In genomic region chr11:73170140-73170539, GRCh38 we compare ENCODE assay signal across 31 cellular contexts. TPM values are rescaled to one million over a fixed set of nuclear protein-coding genes. Genes with fewer than 3 reads are reported as not detected.
A peak's percentile ranks its signal among the peaks of the same experiment; 100 is the strongest.
DNase-seq lines count a peak whose midpoint lies in the region; ATAC-seq and TF ChIP-seq lines count a peak whose summit lies in the region.
"Had no signal": no experiment of that assay in that cellular context is flagged by ENCODE, and none has a peak within 500 bp of the region (broad histone marks: within the 10 kb centered on the region; RNA-seq: fewer than 3 reads in every experiment).

No MANE protein-coding gene starts in this region.

- no peaks in the 10 kb centered on the region for H4K20me1 ChIP-seq in SK-N-SH (ENCODE audit: insufficient read depth)

- H3K36me3 ChIP-seq in SK-N-SH (replicated peaks in 1 of 2; ENCODE audit: control insufficient read depth in 1 of 2, insufficient read depth in 2 of 2, low read length in 1 of 2) (no peaks in the 10 kb centered on the region), trophoblast cell (ENCODE audit: control insufficient read depth in 1 of 2, insufficient read depth in 2 of 2, low read length in 2 of 2) (no peaks in the 10 kb centered on the region)
- H3K36me3 ChIP-seq: sigmoid colon, SJCRH30, transverse colon had no signal

- H2BK120ac ChIP-seq in trophoblast cell (ENCODE audit: insufficient read depth, low read length, poor library complexity) = no peak overlapping the region

- H3K79me1 ChIP-seq in trophoblast cell (ENCODE audit: low read length) = no peaks in the 10 kb centered on the region

- H3K9me2 ChIP-seq in SK-N-SH = no peaks in the 10 kb centered on the region

- H3K23ac ChIP-seq in trophoblast cell (ENCODE audit: low read length) = no peak overlapping the region

- H2BK5ac ChIP-seq in trophoblast cell (ENCODE audit: low read depth, low read length, poor library complexity) = no peak overlapping the region

- WGBS in SK-N-SH (ENCODE audit: low lambda C conversion rate) = 86% methylated on average over 2 of the region's 2 CpGs
- WGBS in trophoblast cell (ENCODE audit: extremely low coverage, insufficient coverage, insufficient read length) = no CpG with 5 or more reads among the region's 2 CpGs

- no peak for TF ChIP-seq RAD21 in SK-N-SH (IDR thresholded peaks at IDR 0.05; ENCODE audit: low read length)

- H3K27ac ChIP-seq in SK-N-SH (ENCODE audit: low read depth in 2 of 2, low read length in 1 of 2) = no peak overlapping the region
- no peak overlapping the region for H3K27ac ChIP-seq in trophoblast cell (ENCODE audit: low read depth, low read length)
- H3K27ac ChIP-seq: body of pancreas, foreskin keratinocyte, hepatocyte, parathyroid adenoma, sigmoid colon, SJCRH30, transverse colon had no signal

- in situ Hi-C loops in SK-MEL-5 (cut with HindIII; ENCODE audit: low pct_unique_long_range_greater_than_20kb, low sequenced_read_pairs) = no loop called here
- in situ Hi-C loops in KBM-7 (cut with MboI; ENCODE audit: low pct_unique_long_range_greater_than_20kb, low sequenced_read_pairs) = loop anchor here (25.0 kb wide), 1 partner anchor 333 kb away; no protein-coding TSS in a partner anchor

- ATAC-seq in SK-N-SH treated with all-trans-retinoic acid at 6 μM for 48 hours = peak; percentile 46
- ATAC-seq: body of pancreas; CD8-positive, alpha-beta T cell; esophagus mucosa; foreskin keratinocyte; mucosa of descending colon had no signal

- H2AFZ ChIP-seq in SK-N-SH (ENCODE audit: low read depth) = no peak overlapping the region
- no peak overlapping the region for H2AFZ ChIP-seq in trophoblast cell (ENCODE audit: insufficient read depth, low read length, poor library complexity)
- H2AFZ ChIP-seq: hepatocyte, parathyroid adenoma had no signal

- TF ChIP-seq EP300 in SK-N-SH (IDR thresholded peaks at IDR 0.05; ENCODE audit: borderline replicate concordance in 1 of 2, low read depth in 1 of 2, low read length in 1 of 2) = no peak

- H3F3A ChIP-seq in SK-N-SH (replicated peaks; ENCODE audit: insufficient read depth) = no peaks in the 10 kb centered on the region

- no peak overlapping the region for H4K91ac ChIP-seq in trophoblast cell (ENCODE audit: low read depth, low read length)

- no peak overlapping the region for H3K4me3 ChIP-seq in SK-N-SH (ENCODE audit: low read depth in 2 of 2, low read length in 1 of 2)
- H3K4me3 ChIP-seq in trophoblast cell (ENCODE audit: low read depth, low read length) = no peak overlapping the region
- H3K4me3 ChIP-seq: body of pancreas, hepatocyte, mucosa of descending colon, sigmoid colon, SJCRH30, transverse colon had no signal

- no peak overlapping the region for H3K4ac ChIP-seq in trophoblast cell (ENCODE audit: low read depth, low read length)

- H3K18ac ChIP-seq in trophoblast cell (ENCODE audit: low read length) = no peak overlapping the region

- peaks cover 0 to 4% of the 10 kb centered on the region in 2 experiments; a peak in 1 of 4 replicates for H3K4me1 ChIP-seq in SK-N-SH (ENCODE audit: control insufficient read depth in 1 of 2, insufficient read depth in 2 of 2, low read depth in 1 of 2, low read length in 1 of 2)
- peaks cover 8 to 11% of the 10 kb centered on the region in 2 experiments for H3K4me1 ChIP-seq in trophoblast cell (ENCODE audit: control insufficient read depth in 1 of 2, insufficient read depth in 2 of 2, low read length in 2 of 2)
- H3K4me1 ChIP-seq: foreskin keratinocyte, parathyroid adenoma, sigmoid colon, SJCRH30, transverse colon had no signal

- DNase-seq in SK-N-SH = no peak
- peak; percentile 15 for DNase-seq in SK-MEL-5 (ENCODE audit: low read depth, low spot score)
- DNase-seq in trophoblast cell = peak; percentile 80 to 82
- no peak for DNase-seq in NCI-H2227 treated with DMSO at 0.1 percent for 48 hours (lab: John Stamatoyannopoulos, UW)
- no peak for DNase-seq in KBM-7
- no peak for DNase-seq in ecto neural progenitor cell (ENCODE audit: low spot score)
- DNase-seq: 8988T; activated gamma-delta T cell; activated T-cell treated with anti-CD3 and anti-CD28 coated beads, Interleukin-2, amount 50 U/mL, for 1 hour; body of pancreas; CD8-positive, alpha-beta T cell; DMS153; effector memory CD4-positive, alpha-beta T cell; foreskin keratinocyte; GF-D8; GOT3; NCI-H1105; NCI-H1930; NCI-H748 treated with DMSO at 0.1 percent for 48 hours; nephron progenitor cell; SJCRH30; transverse colon had no signal

- H4K12ac ChIP-seq in trophoblast cell (ENCODE audit: low read depth, low read length) = no peak overlapping the region

- H2BK12ac ChIP-seq in trophoblast cell (ENCODE audit: low read length) = no peak overlapping the region

- POLR2A ChIA-PET in SK-N-SH (lab: Yijun Ruan, JAX) = interaction anchor here (0.6 kb wide), 1 partner anchor 532 kb away, joined by 5 read pairs; no protein-coding TSS in a partner anchor

- no peak overlapping the region for H3K4me2 ChIP-seq in SK-N-SH
- no peak overlapping the region for H3K4me2 ChIP-seq in trophoblast cell (ENCODE audit: low read length)
- H3K4me2 ChIP-seq: hepatocyte had no signal

- no peak overlapping the region for H2AK5ac ChIP-seq in trophoblast cell (ENCODE audit: low read length)

- H4K8ac ChIP-seq in trophoblast cell (ENCODE audit: low read depth, low read length) = no peak overlapping the region

- no peak overlapping the region for H3K14ac ChIP-seq in trophoblast cell (ENCODE audit: low read length)

- no peaks in the 10 kb centered on the region for H3K9me3 ChIP-seq in SK-N-SH
- no peaks in the 10 kb centered on the region for H3K9me3 ChIP-seq in trophoblast cell (ENCODE audit: insufficient read depth, low read depth, low read length)
- H3K9me3 ChIP-seq: body of pancreas, mucosa of descending colon, sigmoid colon, SJCRH30, transverse colon had no signal

- H3K27me3 ChIP-seq in SK-N-SH (ENCODE audit: insufficient read depth) (no peaks in the 10 kb centered on the region), trophoblast cell (ENCODE audit: insufficient read depth, low read length) (no peaks in the 10 kb centered on the region)
- H3K27me3 ChIP-seq: body of pancreas, foreskin keratinocyte, hepatocyte, sigmoid colon, SJCRH30, transverse colon had no signal

- H3K79me2 ChIP-seq in SK-N-SH (ENCODE audit: insufficient read depth) (no peaks in the 10 kb centered on the region), trophoblast cell (ENCODE audit: control insufficient read depth, insufficient read depth, low read length, poor library complexity) (no peaks in the 10 kb centered on the region)
- H3K79me2 ChIP-seq: hepatocyte, parathyroid adenoma had no signal

- CTCF ChIA-PET in SK-N-SH (lab: Yijun Ruan, JAX) = interaction anchor here (4.9 kb wide), 1 partner anchor 8 kb away, joined by 30 read pairs; no protein-coding TSS in a partner anchor

- no peak for TF ChIP-seq CTCF in SK-N-SH (IDR thresholded peaks at IDR 0.05)
- TF ChIP-seq CTCF in GM12872 (IDR thresholded peaks at IDR 0.05; ENCODE audit: insufficient read depth, low read depth, low read length) = peak; percentile 19; the same call in 1 of the 3 replicates

- H3K9ac ChIP-seq in SK-N-SH = no peak overlapping the region
- no peak overlapping the region for H3K9ac ChIP-seq in trophoblast cell (ENCODE audit: low read length)
- H3K9ac ChIP-seq: parathyroid adenoma had no signal

TF ChIP-seq in SK-N-SH, 30 proteins besides CTCF, POLR2A, EP300 and RAD21 (continues in another document):
- TF ChIP-seq GATA2 (CRISPR knock-in tag; IDR thresholded peaks at IDR 0.05) (no peak), MEF2A (IDR thresholded peaks at IDR 0.05; ENCODE audit: borderline replicate concordance, low read depth) (no peak), RFX5 (IDR thresholded peaks at IDR 0.05; ENCODE audit: low read length) (no peak), ELF1 (IDR thresholded peaks at IDR 0.05) (no peak), FOXM1 (IDR thresholded peaks at IDR 0.05; ENCODE audit: low read depth) (no peak), MAX (IDR thresholded peaks at IDR 0.05; ENCODE audit: low read depth) (no peak), FOSL2 (IDR thresholded peaks at IDR 0.05; ENCODE audit: borderline replicate concordance, low read depth) (no peak), RXRA (IDR thresholded peaks at IDR 0.05; ENCODE audit: borderline replicate concordance, low read depth) (no peak), IRF3 (IDR thresholded peaks at IDR 0.05; ENCODE audit: low read depth, low read length) (no peak), GABPA (IDR thresholded peaks at IDR 0.05; ENCODE audit: low read depth) (no peak)

RNA-seq across cellular contexts. Expression of gene FCHSD2, which starts 28.0 kb away (rescaled TPM):
- 10.4 and 12.7 TPM in 2 replicates for polyA plus RNA-seq in SK-N-SH (2012; rRNA removed)
- 13.0 and 13.2 TPM in 2 replicates for polyA plus RNA-seq in SK-N-SH (2012; cell fraction: cytosol; rRNA removed)
- 11.8 and 20.3 TPM in 2 replicates for polyA plus RNA-seq in SK-N-SH (2012; cell fraction: nucleus; rRNA removed)
- total RNA-seq in SK-MEL-5 (2014; rRNA removed; shearing (Covaris generic)) = 7.8 and 8.2 TPM in 2 replicates
- polyA plus RNA-seq in SK-MEL-5 (2015; cell fraction: cytosol; rRNA removed) = 19.8 and 30.3 TPM in 2 replicates
- 25.1 and 28.9 TPM in 2 replicates for polyA plus RNA-seq in SK-MEL-5 (2015; cell fraction: nucleus; rRNA removed)
- polyA plus RNA-seq in trophoblast cell (2013) = 6.4 and 8.1 TPM in 2 replicates

RNA-seq across cellular contexts. Expression of gene P2RY2, which starts 47.9 kb away (rescaled TPM):
- polyA plus RNA-seq in SK-N-SH (2012; rRNA removed) = 0.12 and 0.13 TPM in 2 replicates
- polyA plus RNA-seq in SK-N-SH (2012; cell fraction: cytosol; rRNA removed) = 0.05 and 0.07 TPM in 2 replicates
- polyA plus RNA-seq in SK-N-SH (2012; cell fraction: nucleus; rRNA removed) = 0.02 and 0.14 TPM in 2 replicates
- 0.05 TPM in 1 of 2 replicates, not detected in the other for total RNA-seq in SK-MEL-5 (2014; rRNA removed; shearing (Covaris generic))
- 0.06 and 0.48 TPM in 2 replicates for polyA plus RNA-seq in SK-MEL-5 (2015; cell fraction: cytosol; rRNA removed)
- polyA plus RNA-seq in SK-MEL-5 (2015; cell fraction: nucleus; rRNA removed) = 0.16 TPM in 1 of 2 replicates, not detected in the other
- polyA plus RNA-seq in trophoblast cell (2013) = 4.4 and 4.6 TPM in 2 replicates
- total RNA-seq: CD8-positive, alpha-beta T cell; LHCN-M2; SJCRH30; T-helper 1 cell treated with Interleukin-12 subunit alpha and Interleukin-12 subunit beta and Interleukin-4 antibody, amounts not matched to agents 30 ng/mL and 1 ng/mL, for 36 hours had no signal

Comparison
In these comparisons a context has a peak if more than half of its experiments do, and no peak if none do; other contexts are left out.
1. DNase-seq: peak in SK-MEL-5 (single experiment) and trophoblast cell (2 of 2); none in SK-N-SH (single experiment), NCI-H2227 treated with DMSO at 0.1 percent for 48 hours (single experiment), KBM-7 (single experiment) and ecto neural progenitor cell (single experiment).